Comparison of ENCODE assay signal across 11 cellular contexts in genomic region chr11:102267602-102268001, GRCh38. TPM values are rescaled to one million over a fixed set of nuclear protein-coding genes. Genes with fewer than 3 reads are reported as not detected.
DNase-seq lines count a peak whose midpoint lies in the region; ATAC-seq, FAIRE-seq and TF ChIP-seq lines count a peak whose summit lies in the region.
"Had no signal": no experiment of that assay in that cellular context is flagged by ENCODE, and none has a peak within 500 bp of the region (broad histone marks: within the 10 kb centered on the region; RNA-seq: fewer than 3 reads in every experiment).

No MANE protein-coding gene starts in this region.

- TF ChIP-seq EP300 in H1 (IDR thresholded peaks at IDR 0.05; ENCODE audit: borderline replicate concordance in 1 of 2, low read depth in 2 of 2, low read length in 2 of 2), result no peak

- peak overlapping the region; percentile 2; the same call in 1 of the 2 replicates for H2BK12ac ChIP-seq in H1 (ENCODE audit: low read depth, low read length)

- no peak overlapping the region for H3K27ac ChIP-seq in H1 (ENCODE audit: low read depth, low read length)
- H3K27ac ChIP-seq: KMS-11 had no signal

- H3K4me3 ChIP-seq in BJ (ENCODE audit: low read depth, low read length), result peak overlapping the region; percentile 20
- peak overlapping the region; percentile 50 for H3K4me3 ChIP-seq in MG63
- peak overlapping the region in 1 of 4 experiments; percentile 60; a peak in 1 of 8 replicates for H3K4me3 ChIP-seq in H1 (ENCODE audit: extremely low read depth in 1 of 4, insufficient read depth in 2 of 4, low read depth in 3 of 4, low read length in 4 of 4)

- peak overlapping the region; percentile 23; the same call in 1 of the 2 replicates for H2BK20ac ChIP-seq in H1 (ENCODE audit: low read length)

- no peak overlapping the region for H3K4ac ChIP-seq in H1 (replicated peaks; ENCODE audit: insufficient read length, low read depth, low read length)

- ATAC-seq in GM18858 (IDR thresholded peaks at IDR 0.05; ENCODE audit: unreplicated experiment), result no peak

- H4K91ac ChIP-seq in H1 (replicated peaks; ENCODE audit: insufficient read length, low read length), result no peak overlapping the region

- H3K23me2 ChIP-seq in H1 (ENCODE audit: low read depth, low read length), result peaks cover 9% of the 10 kb centered on the region; the same call in 1 of the 2 replicates

- no peak for DNase-seq in BJ (ENCODE audit: low read depth)
- DNase-seq in MG63, result no peak
- no peak for DNase-seq in H1 (ENCODE audit: low read depth in 1 of 2, low spot score in 2 of 2)
- DNase-seq in neural crest cell (ENCODE audit: low read depth, low spot score), result no peak
- DNase-seq in activated CD8-positive, alpha-beta memory T cell treated with anti-CD3 and anti-CD28 coated beads for 24 hours, result no peak
- no peak for DNase-seq in NOMO-1 treated with DMSO at 0.1 percent for 48 hours (lab: John Stamatoyannopoulos, UW; ENCODE audit: unreplicated experiment)
- DNase-seq in NCI-H526 (lab: John Stamatoyannopoulos, UW), result no peak

- H3K27me3 Mint-ChIP-seq in neural crest cell (ENCODE audit: low read depth), result peaks cover 42% of the 10 kb centered on the region

- no peak overlapping the region; the same call in 1 of the 2 replicates for H2AK5ac ChIP-seq in H1 (ENCODE audit: low read depth, low read length)

- H4K20me1 ChIP-seq in H1 (replicated peaks in 1 of 2; ENCODE audit: control insufficient read depth in 1 of 2, insufficient read depth in 2 of 2, low read length in 2 of 2), result no peaks in the 10 kb centered on the region

- TF ChIP-seq POLR2A in H1 (IDR thresholded peaks at IDR 0.05; ENCODE audit: control extremely low read depth in 1 of 2, low read depth in 2 of 2, low read length in 2 of 2), result no peak

- no peak overlapping the region for H3K14ac ChIP-seq in H1 (ENCODE audit: insufficient read length)

- H3K36me3 Mint-ChIP-seq in neural crest cell (ENCODE audit: low read depth), result no peaks in the 10 kb centered on the region

- CTCF ChIA-PET in BJ (lab: Yijun Ruan, JAX) (interaction anchor here (1.0 to 1.3 kb wide), 3 partner anchors 12 to 259 kb away, joined by 3 to 5 read pairs (median 3); no protein-coding TSS in a partner anchor), H1 (lab: Charles Lee; ENCODE audit: partially characterized antibody) (interaction anchor here (1.0 to 2.9 kb wide), 15 partner anchors 9 to 354 kb away, joined by 3 to 36 read pairs (median 5); no protein-coding TSS in a partner anchor)

- no peak overlapping the region for H2BK15ac ChIP-seq in H1 (ENCODE audit: low read length)

- H2AFZ ChIP-seq in H1 (ENCODE audit: low read length), result no peak overlapping the region

- TF ChIP-seq CTCF in BJ (IDR thresholded peaks at IDR 0.05; ENCODE audit: insufficient read depth, low read depth, low read length) (no peak), H1 (IDR thresholded peaks at IDR 0.05; ENCODE audit: control extremely low read depth in 1 of 3, insufficient read depth in 1 of 3, low read depth in 1 of 3, low read length in 3 of 3) (no peak), neural crest cell (conservative IDR thresholded peaks at IDR 0.05) (no peak)

- no peaks in the 10 kb centered on the region for H3K79me2 ChIP-seq in H1 (ENCODE audit: control insufficient read depth in 1 of 2, insufficient read depth in 2 of 2, low read length in 2 of 2)

- H4K5ac ChIP-seq in H1 (ENCODE audit: insufficient read length, low read depth, low read length), result no peak overlapping the region

- peak overlapping the region in 1 of 2 experiments; percentile 66; a peak in 2 of 4 replicates for H3K4me2 ChIP-seq in H1 (ENCODE audit: insufficient read depth in 1 of 2, low read depth in 2 of 2, low read length in 2 of 2)
- H3K4me2 ChIP-seq: KMS-11 had no signal

- H3K9me3 ChIP-seq in MG63 (no peaks in the 10 kb centered on the region; the same call in 1 of the 2 replicates), H1 (ENCODE audit: insufficient read depth in 2 of 2, low read depth in 1 of 2, low read length in 1 of 2) (no peaks in the 10 kb centered on the region)

- H3K18ac ChIP-seq in H1 (ENCODE audit: extremely low read depth, low read length), result no peak overlapping the region

- H3K4me3 Mint-ChIP-seq in neural crest cell, result peak overlapping the region; percentile 28

- H3K36me3 ChIP-seq in BJ (ENCODE audit: control insufficient read depth, insufficient read depth, low read length) (no peaks in the 10 kb centered on the region), MG63 (no peaks in the 10 kb centered on the region), H1 (ENCODE audit: control insufficient read depth in 2 of 4, insufficient read depth in 4 of 4, low read length in 3 of 4) (no peaks in the 10 kb centered on the region)

- no peak overlapping the region for H3K9ac ChIP-seq in H1 (replicated peaks in 1 of 4; ENCODE audit: extremely low read depth in 1 of 4, low read depth in 3 of 4, low read length in 3 of 4)
- H3K9ac ChIP-seq: KMS-11 had no signal

- no peaks in the 10 kb centered on the region for H3K79me1 ChIP-seq in H1 (ENCODE audit: low read depth, low read length)

- H3K56ac ChIP-seq in H1 (replicated peaks; ENCODE audit: insufficient read length, low read depth, low read length), result no peak overlapping the region

- POLR2A ChIA-PET in BJ (lab: Charles Lee), result interaction anchor here (0.7 kb wide), 1 partner anchor 353 kb away, joined by 4 read pairs; the partner anchor contains the start of gene CEP126
- POLR2A ChIA-PET in H1 (lab: Charles Lee; ENCODE audit: partially characterized antibody), result interaction anchor here (1.0 to 1.8 kb wide), 4 partner anchors 8 to 158 kb away, joined by 3 to 5 read pairs (median 3); partner anchors contain the start of gene YAP1

- H3K23ac ChIP-seq in H1 (ENCODE audit: insufficient read length), result no peak overlapping the region

- no peak overlapping the region for H2BK5ac ChIP-seq in H1 (ENCODE audit: low read depth, low read length)

- FAIRE-seq in H1 (lab: Jason Lieb, UNC), result no peak
- FAIRE-seq: colon, G401.6 had no signal

- TF ChIP-seq RAD21 in H1 (IDR thresholded peaks at IDR 0.05 in 1 of 2, conservative IDR thresholded peaks at IDR 0.05 in 1 of 2; ENCODE audit: low read depth in 2 of 2, low read length in 2 of 2), result no peak

- H3K9me3 Mint-ChIP-seq in neural crest cell, result no peaks in the 10 kb centered on the region

- 84% methylated on average over 5 of the region's 5 CpGs; no CpG with 5 or more reads in 1 of the 2 experiments for WGBS in H1 (ENCODE audit: extremely low coverage in 1 of 2, insufficient coverage in 1 of 2, insufficient read length in 1 of 2, insufficient replicate concordance in 2 of 2, low coverage in 1 of 2, low lambda C conversion rate in 2 of 2, missing lambda C conversion rate in 1 of 2), 2 experiments

- H3K27ac Mint-ChIP-seq in neural crest cell (ENCODE audit: unreplicated experiment), result no peak overlapping the region

- H3K4me1 Mint-ChIP-seq in neural crest cell, result peaks cover 17% of the 10 kb centered on the region

- no peak overlapping the region for H2BK120ac ChIP-seq in H1 (replicated peaks; ENCODE audit: low read depth, low read length)

- no peak overlapping the region for H4K8ac ChIP-seq in H1 (ENCODE audit: extremely low read depth, insufficient read depth, low read length)

- H3K27me3 ChIP-seq in BJ (ENCODE audit: control insufficient read depth, insufficient read depth, low read length) (no peaks in the 10 kb centered on the region), MG63 (no peaks in the 10 kb centered on the region), H1 (replicated peaks in 1 of 4; ENCODE audit: control insufficient read depth in 3 of 4, extremely low read depth in 1 of 4, insufficient read depth in 3 of 4, low read length in 3 of 4) (no peaks in the 10 kb centered on the region; a peak in 1 of 7 replicates)

- peaks cover 3 to 18% (median 8%) of the 10 kb centered on the region in 4 experiments; a peak in 6 of 7 replicates for H3K4me1 ChIP-seq in H1 (replicated peaks in 1 of 4; ENCODE audit: control insufficient read depth in 3 of 4, insufficient read depth in 4 of 4, low read length in 3 of 4)

TF ChIP-seq in H1, 55 proteins besides CTCF, POLR2A, EP300 and RAD21 (continues in another document):
- TF ChIP-seq YY1 (IDR thresholded peaks at IDR 0.05; ENCODE audit: low read depth, low read length) (no peak), JUN (IDR thresholded peaks at IDR 0.05; ENCODE audit: low read depth, low read length) (no peak), PHF8 (conservative IDR thresholded peaks at IDR 0.05; ENCODE audit: low read depth, low read length) (no peak)

RNA-seq across cellular contexts. Expression of gene BIRC3, which starts 49.7 kb away (rescaled TPM):
- polyA plus RNA-seq in BJ (2011; rRNA removed) (0.48 and 0.97 TPM in 2 replicates), H1 (2011; rRNA removed) (0.02 and 0.08 TPM in 2 replicates)
- 0.19 and 0.36 TPM in 2 replicates for polyA minus RNA-seq in BJ (2011; rRNA and poly(A)+ RNA removed)
- total RNA-seq in MG63 (2014; rRNA removed; shearing (Covaris generic); ENCODE audit: low replicate concordance), result 0.59 and 5.2 TPM in 2 replicates
- total RNA-seq in H1 (2021; fragmentation: NEBNext Ultra II Directional; extraction: Animal tissue kit (Norgen Biotek cat#: 25700)), result 0.15 and 0.20 TPM in 2 replicates
- 0.08 TPM for polyA plus RNA-seq in H1 (2011; cell fraction: cytosol; rRNA removed)
- 0.06 TPM for polyA plus RNA-seq in H1 (2011; cell fraction: nucleus; rRNA removed)
- 0.04 to 0.40 TPM (median 0.11 TPM) in 3 of 4 replicates, not detected in the other for polyA plus RNA-seq in H1 (2012, experiment 1 of 2)
- not detected for polyA plus RNA-seq in H1 (2012, experiment 2 of 2)
- 0.08 TPM for polyA plus RNA-seq in H1 (2013, experiment 1 of 2)
- polyA plus RNA-seq in H1 (2013, experiment 2 of 2), result 0.06 TPM
- 0.13 and 0.15 TPM in 2 replicates for polyA minus RNA-seq in H1 (2011; rRNA and poly(A)+ RNA removed)
- polyA minus RNA-seq in H1 (2011; cell fraction: cytosol; rRNA and poly(A)+ RNA removed), result not detected
- 0.20 TPM for polyA minus RNA-seq in H1 (2011; cell fraction: nucleus; rRNA and poly(A)+ RNA removed)
- total RNA-seq in neural crest cell, result 0.16 and 0.33 TPM in 2 replicates
